ENCODE assay signal across 20 cellular contexts in the genomic region with DNA sequence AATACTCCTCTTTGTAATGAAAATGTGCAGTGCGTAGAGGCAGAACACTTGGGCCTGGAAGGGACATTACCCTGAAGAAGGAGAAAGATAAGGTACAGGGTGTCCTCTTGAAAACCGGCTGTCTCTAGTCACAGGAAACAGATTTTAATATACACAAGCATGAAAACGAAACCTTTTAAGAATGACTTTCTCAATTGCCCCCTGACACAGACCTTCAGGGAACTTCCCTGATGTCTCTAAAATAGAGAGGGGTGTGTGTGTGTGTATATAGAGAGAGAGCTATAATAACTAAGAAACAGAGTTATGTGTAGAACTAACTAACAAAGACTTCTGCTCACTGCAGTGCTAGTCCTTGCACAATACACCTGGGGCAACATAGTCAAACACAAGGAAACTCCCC.
DNase-seq lines count a peak whose midpoint lies in the region; ATAC-seq, FAIRE-seq and TF ChIP-seq lines count a peak whose summit lies in the region.
"Had no signal": no experiment of that assay in that cellular context is flagged by ENCODE, and none has a peak within 500 bp of the region (broad histone marks: within the 10 kb centered on the region; RNA-seq: fewer than 3 reads in every experiment).

No MANE protein-coding gene starts in this region.

- no peaks in the 10 kb centered on the region for H3K9me3 Mint-ChIP-seq in activated CD8-positive, alpha-beta T cell treated with anti-CD3 and anti-CD28 coated beads for 36 hours
- H3K9me3 Mint-ChIP-seq in activated T-helper 2 cell treated with anti-CD3 and anti-CD28 coated beads, Interferon-gamma antibody, Interleukin-2, Interleukin-4, amounts not matched to agents 10 μg/mL and 5 μg/mL and 100 μg/mL, durations not matched to agents 14 hours and 24 hours and 36 hours = no peaks in the 10 kb centered on the region
- H3K9me3 Mint-ChIP-seq: stimulated activated naive B cell treated with anti-CD40 and anti-IgM and Interleukin-4, amounts not matched to agents 10 μg/mL and 1 μg/mL and 100 μg/mL, for 72 hours had no signal

- POLR2A ChIA-PET in GM12878 (lab: Charles Lee) = no interaction called here
- POLR2A ChIA-PET in activated CD8-positive, alpha-beta T cell treated with anti-CD3 and anti-CD28 coated beads for 36 hours (lab: Charles Lee) = no interaction called here

- no peaks in the 10 kb centered on the region for H3K27me3 Mint-ChIP-seq in activated CD8-positive, alpha-beta T cell treated with anti-CD3 and anti-CD28 coated beads for 36 hours
- H3K27me3 Mint-ChIP-seq in activated T-helper 2 cell treated with anti-CD3 and anti-CD28 coated beads, Interferon-gamma antibody, Interleukin-2, Interleukin-4, amounts not matched to agents 10 μg/mL and 5 μg/mL and 100 μg/mL, durations not matched to agents 14 hours and 24 hours and 36 hours (ENCODE audit: low read depth) = no peaks in the 10 kb centered on the region
- H3K27me3 Mint-ChIP-seq: naive thymus-derived CD8-positive, alpha-beta T cell; progenitor cell of endocrine pancreas; stimulated activated naive B cell treated with anti-CD40 and anti-IgM and Interleukin-4, amounts not matched to agents 10 μg/mL and 1 μg/mL and 100 μg/mL, for 72 hours had no signal

- no peak for TF ChIP-seq EP300 in GM12878 (IDR thresholded peaks at IDR 0.05; ENCODE audit: borderline replicate concordance in 1 of 2, control insufficient read depth in 1 of 2, low read depth in 2 of 2, low read length in 2 of 2)

- H3K9ac ChIP-seq in GM12878 (ENCODE audit: control insufficient read depth, insufficient read depth, low read length) = no peak overlapping the region

- SMC1A ChIA-PET in GM12878 (lab: Charles Lee; ENCODE audit: uncharacterized antibody, unreplicated experiment) = interaction anchor here (0.6 kb wide), 1 partner anchor 458 kb away, joined by 3 read pairs; no protein-coding TSS in a partner anchor

- H3K36me3 ChIP-seq in GM12878 (ENCODE audit: control insufficient read depth in 2 of 2, insufficient read depth in 2 of 2, low read length in 1 of 2) = no peaks in the 10 kb centered on the region
- H3K36me3 ChIP-seq: gastrocnemius medialis, HAP-1, upper lobe of right lung had no signal

- H3K4me1 ChIP-seq in GM12878 (ENCODE audit: control insufficient read depth, insufficient read depth, low read length) = no peaks in the 10 kb centered on the region; the same call in 1 of the 2 replicates
- H3K4me1 ChIP-seq: gastrocnemius medialis, HAP-1, upper lobe of right lung had no signal

- DNase-seq in GM13977 (ENCODE audit: low spot score) (peak; percentile 20), GM12878 (ENCODE audit: low read depth, low spot score) (peak; percentile 13), nucleus accumbens (lab: John Stamatoyannopoulos, UW) (no peak)
- DNase-seq in activated effector memory CD4-positive, alpha-beta T cell treated with anti-CD3 and anti-CD28 coated beads, Interleukin-2, amount 50 U/mL, for 16 hours = no peak
- no peak for DNase-seq in activated CD8-positive, alpha-beta T cell treated with anti-CD3 and anti-CD28 coated beads for 36 hours
- DNase-seq in activated T-helper 2 cell treated with anti-CD3 and anti-CD28 coated beads, Interferon-gamma antibody, Interleukin-2, Interleukin-4, amounts not matched to agents 10 μg/mL and 5 μg/mL and 100 μg/mL, durations not matched to agents 14 hours and 24 hours and 36 hours (ENCODE audit: low spot score) = no peak
- DNase-seq: activated CD8-positive, alpha-beta memory T cell treated with anti-CD3 and anti-CD28 coated beads for 24 hours; activated gamma-delta T cell; anterior cingulate cortex; CD8-positive, alpha-beta T cell; DND-41; gastrocnemius medialis; naive thymus-derived CD8-positive, alpha-beta T cell; NCI-H2171; stimulated activated naive B cell treated with anti-CD40 and anti-IgM and Interleukin-4, amounts not matched to agents 10 μg/mL and 1 μg/mL and 100 μg/mL, for 72 hours; upper lobe of right lung had no signal

- H3K27ac ChIP-seq in GM12878 (ENCODE audit: control insufficient read depth, insufficient read depth) = no peak overlapping the region
- H3K27ac ChIP-seq: gastrocnemius medialis, upper lobe of right lung had no signal

- 28% methylated on average over 3 of the region's 3 CpGs for WGBS in GM12878 (ENCODE audit: insufficient coverage, insufficient replicate concordance, low lambda C conversion rate, missing lambda C conversion rate)

- RAD21 ChIA-PET in GM12878 (lab: Charles Lee; ENCODE audit: unreplicated experiment) = no interaction called here

- in situ Hi-C loops in GM13977 (cut with MboI; ENCODE audit: low pct_unique_long_range_greater_than_20kb, low sequenced_read_pairs, unreplicated experiment) = no loop called here
- in situ Hi-C loops in GM12878 (cut with MboI) = no loop called here

- H3K4me2 ChIP-seq in GM12878 (ENCODE audit: control insufficient read depth, insufficient read depth) = no peak overlapping the region

- no peaks in the 10 kb centered on the region for H3K4me1 Mint-ChIP-seq in activated CD8-positive, alpha-beta T cell treated with anti-CD3 and anti-CD28 coated beads for 36 hours (ENCODE audit: low read depth)
- H3K4me1 Mint-ChIP-seq in activated T-helper 2 cell treated with anti-CD3 and anti-CD28 coated beads, Interferon-gamma antibody, Interleukin-2, Interleukin-4, amounts not matched to agents 10 μg/mL and 5 μg/mL and 100 μg/mL, durations not matched to agents 14 hours and 24 hours and 36 hours (ENCODE audit: low read depth) = no peaks in the 10 kb centered on the region
- H3K4me1 Mint-ChIP-seq: naive thymus-derived CD8-positive, alpha-beta T cell; stimulated activated naive B cell treated with anti-CD40 and anti-IgM and Interleukin-4, amounts not matched to agents 10 μg/mL and 1 μg/mL and 100 μg/mL, for 72 hours had no signal

- ATAC-seq in GM19372 (IDR thresholded peaks at IDR 0.05; ENCODE audit: low read depth, unreplicated experiment) (peak; percentile 68), HG02981 (IDR thresholded peaks at IDR 0.05; ENCODE audit: unreplicated experiment) (peak; percentile 77), GM12878 (peak; percentile 92)
- ATAC-seq in activated CD8-positive, alpha-beta T cell treated with anti-CD3 and anti-CD28 coated beads for 36 hours = no peak
- ATAC-seq: CD8-positive, alpha-beta T cell; gastrocnemius medialis; naive thymus-derived CD8-positive, alpha-beta T cell; stimulated activated naive B cell treated with anti-CD40 and anti-IgM and Interleukin-4, amounts not matched to agents 10 μg/mL and 1 μg/mL and 100 μg/mL, for 72 hours; upper lobe of right lung had no signal

- CTCF ChIA-PET in GM12878 (lab: Yijun Ruan, JAX) = interaction anchor here (1.4 to 1.7 kb wide), 2 partner anchors 9 to 14 kb away, joined by 4 to 6 read pairs; no protein-coding TSS in a partner anchor
- CTCF ChIA-PET in activated CD8-positive, alpha-beta T cell treated with anti-CD3 and anti-CD28 coated beads for 36 hours (lab: Charles Lee) = no interaction called here

- H3K4me3 ChIP-seq in GM12878 = no peak overlapping the region
- H3K4me3 ChIP-seq: gastrocnemius medialis, HAP-1, upper lobe of right lung had no signal

- no peak for TF ChIP-seq RAD21 in GM12878 (IDR thresholded peaks at IDR 0.05; ENCODE audit: insufficient read depth, low read depth, low read length)

- no peaks in the 10 kb centered on the region for H4K20me1 ChIP-seq in GM12878 (ENCODE audit: control insufficient read depth, insufficient read depth)

- H3K79me2 ChIP-seq in GM12878 (ENCODE audit: control insufficient read depth, insufficient read depth, low read length) = no peaks in the 10 kb centered on the region

- H3K36me3 Mint-ChIP-seq in activated CD8-positive, alpha-beta T cell treated with anti-CD3 and anti-CD28 coated beads for 36 hours (ENCODE audit: low read depth) = no peaks in the 10 kb centered on the region
- H3K36me3 Mint-ChIP-seq in activated T-helper 2 cell treated with anti-CD3 and anti-CD28 coated beads, Interferon-gamma antibody, Interleukin-2, Interleukin-4, amounts not matched to agents 10 μg/mL and 5 μg/mL and 100 μg/mL, durations not matched to agents 14 hours and 24 hours and 36 hours (ENCODE audit: low read depth) = no peaks in the 10 kb centered on the region
- H3K36me3 Mint-ChIP-seq: CD8-positive, alpha-beta T cell; naive thymus-derived CD8-positive, alpha-beta T cell; stimulated activated naive B cell treated with anti-CD40 and anti-IgM and Interleukin-4, amounts not matched to agents 10 μg/mL and 1 μg/mL and 100 μg/mL, for 72 hours had no signal

- no TSS peak for BruUV-seq in GM12878 (replicated peaks; lab: Mats Ljungman, UMichigan)

- no peak overlapping the region for H3K4me3 Mint-ChIP-seq in activated CD8-positive, alpha-beta T cell treated with anti-CD3 and anti-CD28 coated beads for 36 hours
- no peak overlapping the region for H3K4me3 Mint-ChIP-seq in activated T-helper 2 cell treated with anti-CD3 and anti-CD28 coated beads, Interferon-gamma antibody, Interleukin-2, Interleukin-4, amounts not matched to agents 10 μg/mL and 5 μg/mL and 100 μg/mL, durations not matched to agents 14 hours and 24 hours and 36 hours (ENCODE audit: low read depth)
- H3K4me3 Mint-ChIP-seq: CD8-positive, alpha-beta T cell; naive thymus-derived CD8-positive, alpha-beta T cell; stimulated activated naive B cell treated with anti-CD40 and anti-IgM and Interleukin-4, amounts not matched to agents 10 μg/mL and 1 μg/mL and 100 μg/mL, for 72 hours had no signal

- FAIRE-seq in GM12878 (lab: Jason Lieb, UNC) = no peak

- no peaks in the 10 kb centered on the region for H3K27me3 ChIP-seq in GM12878 (replicated peaks in 1 of 2; ENCODE audit: control insufficient read depth in 2 of 2, insufficient read depth in 2 of 2, low read length in 1 of 2)
- H3K27me3 ChIP-seq: gastrocnemius medialis, upper lobe of right lung had no signal

- H3K27ac Mint-ChIP-seq in activated CD8-positive, alpha-beta T cell treated with anti-CD3 and anti-CD28 coated beads for 36 hours = no peak overlapping the region
- H3K27ac Mint-ChIP-seq in activated T-helper 2 cell treated with anti-CD3 and anti-CD28 coated beads, Interferon-gamma antibody, Interleukin-2, Interleukin-4, amounts not matched to agents 10 μg/mL and 5 μg/mL and 100 μg/mL, durations not matched to agents 14 hours and 24 hours and 36 hours = no peak overlapping the region
- H3K27ac Mint-ChIP-seq: CD8-positive, alpha-beta T cell; naive thymus-derived CD8-positive, alpha-beta T cell; stimulated activated naive B cell treated with anti-CD40 and anti-IgM and Interleukin-4, amounts not matched to agents 10 μg/mL and 1 μg/mL and 100 μg/mL, for 72 hours had no signal

- intact Hi-C loops in GM12878 (cut with micrococcal nuclease; ENCODE audit: unreplicated experiment) = loop anchor here (5.0 to 10.0 kb wide), 2 partner anchors 667 to 1970 kb away; no protein-coding TSS in a partner anchor
- intact Hi-C loops in activated CD8-positive, alpha-beta T cell treated with anti-CD3 and anti-CD28 coated beads for 36 hours (cut with micrococcal nuclease) = no loop called here
- intact Hi-C loops in activated T-helper 2 cell treated with anti-CD3 and anti-CD28 coated beads, Interferon-gamma antibody, Interleukin-2, Interleukin-4, amounts not matched to agents 10 μg/mL and 5 μg/mL and 100 μg/mL, durations not matched to agents 14 hours and 24 hours and 36 hours (cut with micrococcal nuclease) = no loop called here

- H2AFZ ChIP-seq in GM12878 (ENCODE audit: control insufficient read depth, low read depth, low read length) = no peak overlapping the region

- no peak for TF ChIP-seq CTCF in GM13977 (IDR thresholded peaks at IDR 0.05; ENCODE audit: extremely low read depth, insufficient read depth, missing control alignments)
- no peak for TF ChIP-seq CTCF in GM12878 (IDR thresholded peaks at IDR 0.05 in 2 of 3, conservative IDR thresholded peaks at IDR 0.05 in 1 of 3; ENCODE audit: control insufficient read depth in 2 of 3, extremely low read depth in 1 of 3, insufficient read depth in 1 of 3, low read depth in 3 of 3, low read length in 3 of 3)
- TF ChIP-seq CTCF in activated CD8-positive, alpha-beta T cell treated with anti-CD3 and anti-CD28 coated beads for 36 hours (IDR thresholded peaks at IDR 0.05) = no peak

- no peaks in the 10 kb centered on the region for H3K9me3 ChIP-seq in GM12878 (replicated peaks; ENCODE audit: control insufficient read depth, insufficient read depth, low read length)
- H3K9me3 ChIP-seq: gastrocnemius medialis, HAP-1, upper lobe of right lung had no signal

- TF ChIP-seq POLR2A in GM12878 (IDR thresholded peaks at IDR 0.05; ENCODE audit: low read depth, low read length) = no peak

Comparison
In these comparisons a context has a peak if more than half of its experiments do, and no peak if none do; other contexts are left out.
1. DNase-seq: peak in GM13977 (single experiment) and GM12878 (single experiment); none in activated effector memory CD4-positive, alpha-beta T cell treated with anti-CD3 and anti-CD28 coated beads, Interleukin-2, amount 50 U/mL, for 16 hours (single experiment), nucleus accumbens (0 of 56), activated CD8-positive, alpha-beta T cell treated with anti-CD3 and anti-CD28 coated beads for 36 hours (single experiment) and activated T-helper 2 cell treated with anti-CD3 and anti-CD28 coated beads, Interferon-gamma antibody, Interleukin-2, Interleukin-4, amounts not matched to agents 10 μg/mL and 5 μg/mL and 100 μg/mL, durations not matched to agents 14 hours and 24 hours and 36 hours (single experiment).